In genomic region chr21:37074195-37074510, GRCh38 we compare ENCODE assay signal across 8 cellular contexts. TPM values are rescaled to one million over a fixed set of nuclear protein-coding genes. Genes with fewer than 3 reads are reported as not detected.
DNase-seq lines count a peak whose midpoint lies in the region; ATAC-seq, FAIRE-seq and TF ChIP-seq lines count a peak whose summit lies in the region.

No MANE protein-coding gene starts in this region.

- peak overlapping the region; percentile 92 to 97 (median 93) for H3K4me3 Mint-ChIP-seq in T-cell

- H3K4me3 ChIP-seq in A549 (peak overlapping the region; percentile 79), heart left ventricle (peak overlapping the region; percentile 67 to 96 (median 80)), skeletal muscle cell (ENCODE audit: low read depth, low read length) (peak overlapping the region; percentile 95)

- no peaks in the 10 kb centered on the region for H3K27me3 ChIP-seq in heart left ventricle

- ATAC-seq in A549 (peak in 1 of 2 experiments; percentile 26; a peak in 3 of 6 replicates), GM21825 (IDR thresholded peaks at IDR 0.05; ENCODE audit: unreplicated experiment) (peak; percentile 6), T-cell (replicated peaks in 1 of 4) (no peak), heart left ventricle (peak; percentile 2 to 15 (median 2)), GM18511 (IDR thresholded peaks at IDR 0.05; ENCODE audit: unreplicated experiment) (no peak), HG03571 (IDR thresholded peaks at IDR 0.05; ENCODE audit: unreplicated experiment) (no peak)

- intact Hi-C loops in heart left ventricle (cut with DNase I): loop anchor here in 4 of 10 donors (5.0 to 10.0 kb wide), 3 partner anchors 79 to 87 kb away; no protein-coding TSS in a partner anchor

- peak overlapping the region; percentile 95 to 96 for H3K27ac Mint-ChIP-seq in T-cell

- H3K36me3 Mint-ChIP-seq in T-cell: peaks cover 11% of the 10 kb centered on the region

- no peak for FAIRE-seq in A549 (lab: Jason Lieb, UNC)

- H3K27ac ChIP-seq in A549 (peak overlapping the region; percentile 95 to 99), heart left ventricle (peak overlapping the region in 11 of 12 donors; percentile 92 to 100 (median 99))

- H3K9me3 Mint-ChIP-seq in T-cell: peaks cover 0 to 3% (median 2%) of the 10 kb centered on the region in 3 donors

- POLR2A ChIA-PET in A549 (lab: Yijun Ruan, JAX): no interaction called here
- POLR2A ChIA-PET in T-cell (lab: Charles Lee): no interaction called here

- H3K4me1 Mint-ChIP-seq in T-cell: peaks cover 60 to 62% (median 61%) of the 10 kb centered on the region in 3 donors

- H3K4me1 ChIP-seq in A549 (peaks cover 8% of the 10 kb centered on the region; the same call in 2 of the 3 replicates), heart left ventricle (peaks cover 0 to 31% (median 18%) of the 10 kb centered on the region in 12 donors)

- no peaks in the 10 kb centered on the region for H3K9me3 ChIP-seq in A549
- peaks cover 0 to 13% (median 0%) of the 10 kb centered on the region in 12 donors for H3K9me3 ChIP-seq in heart left ventricle

- peak overlapping the region; percentile 84 for H3K4me2 ChIP-seq in A549

- TF ChIP-seq POLR2A in A549 (IDR thresholded peaks at IDR 0.05; ENCODE audit: low read length) (no peak), heart left ventricle (IDR thresholded peaks at IDR 0.05) (no peak)

- TF ChIP-seq EP300 in A549 (IDR thresholded peaks at IDR 0.05): no peak

- no peaks in the 10 kb centered on the region for H3K27me3 Mint-ChIP-seq in T-cell

- H3K36me3 ChIP-seq in heart left ventricle: peaks cover 0 to 9% (median 4%) of the 10 kb centered on the region in 9 donors

- DNase-seq in A549 (ENCODE audit: low read depth in 1 of 2, low spot score in 1 of 2) (peak in 1 of 2 experiments; percentile 4), T-cell (no peak), heart left ventricle (peak in 1 of 5 donors; percentile 43), skeletal muscle cell (ENCODE audit: low read depth) (no peak), LoVo (ENCODE audit: low spot score) (no peak)

- TF ChIP-seq RAD21 in A549 (conservative IDR thresholded peaks at IDR 0.05 in 1 of 2, IDR thresholded peaks at IDR 0.05 in 1 of 2): no peak

- TF ChIP-seq CTCF in A549 (IDR thresholded peaks at IDR 0.05): no peak
- TF ChIP-seq CTCF in heart left ventricle (IDR thresholded peaks at IDR 0.05): no peak

- WGBS in A549 (ENCODE audit: missing lambda C conversion rate): 0% methylated on average over 14 of the region's 14 CpGs
- WGBS in heart left ventricle, 4 donors: 3 to 6% (median 6%) methylated on average over 14 of the region's 14 CpGs

- CTCF ChIA-PET in A549 (lab: Yijun Ruan, JAX): interaction anchor here (0.6 kb wide), 1 partner anchor 93 kb away, joined by 3 read pairs; no protein-coding TSS in a partner anchor
- CTCF ChIA-PET in T-cell (lab: Charles Lee): no interaction called here

TF ChIP-seq in A549, 52 proteins besides CTCF, POLR2A, EP300 and RAD21:
- TF ChIP-seq E2F6 (IDR thresholded peaks at IDR 0.05; ENCODE audit: borderline replicate concordance, low read depth): no peak
- no peak for TF ChIP-seq RFX5 (IDR thresholded peaks at IDR 0.05)
- no peak for TF ChIP-seq RNF2 (IDR thresholded peaks at IDR 0.05; ENCODE audit: borderline replicate concordance, low read depth)
- TF ChIP-seq BHLHE40 (IDR thresholded peaks at IDR 0.05; ENCODE audit: low read depth, low read length): no peak
- TF ChIP-seq ZSCAN20 (CRISPR knock-in tag; IDR thresholded peaks at IDR 0.05): no peak
- TF ChIP-seq CHD2 (IDR thresholded peaks at IDR 0.05; ENCODE audit: low read length, partially characterized antibody): no peak
- no peak for TF ChIP-seq EHF (CRISPR knock-in tag; IDR thresholded peaks at IDR 0.05)
- TF ChIP-seq TP53 (CRISPR knock-in tag; IDR thresholded peaks at IDR 0.05): no peak
- TF ChIP-seq JUNB (IDR thresholded peaks at IDR 0.05): no peak
- TF ChIP-seq ZC3H11A (IDR thresholded peaks at IDR 0.05): no peak
- no peak for TF ChIP-seq FOXS1 (CRISPR knock-in tag; IDR thresholded peaks at IDR 0.05)
- no peak for TF ChIP-seq HOXA7 (CRISPR knock-in tag; IDR thresholded peaks at IDR 0.05)
- TF ChIP-seq SREBF2 (IDR thresholded peaks at IDR 0.05): no peak
- no peak for TF ChIP-seq RARB (CRISPR knock-in tag; IDR thresholded peaks at IDR 0.05)
- TF ChIP-seq CEBPB (IDR thresholded peaks at IDR 0.05): no peak
- TF ChIP-seq HMGXB4 (CRISPR knock-in tag; IDR thresholded peaks at IDR 0.05; ENCODE audit: borderline replicate concordance): no peak

RNA-seq across cellular contexts. Expression of gene TTC3, which starts 1.1 kb away (rescaled TPM):
- polyA plus RNA-seq in A549 (2011; rRNA removed) (56.1 and 62.2 TPM in 2 replicates), A549 (2017; fragmentation: RNase III; extraction: RNeasy Plus Mini Kit Qiagen cat#74134 plus additional on column Dnase treatment) (34.0 to 36.3 TPM (median 34.2 TPM) in 3 replicates), heart left ventricle (10 to 100 TPM; 15.2 to 26.5 TPM)
- 20.0 and 23.1 TPM in 2 replicates for polyA plus RNA-seq in A549 (2012; cell fraction: cytosol; rRNA removed)
- 28.9 and 32.4 TPM in 2 replicates for polyA plus RNA-seq in A549 (2012; cell fraction: nucleus; rRNA removed)
- 52.9 and 54.2 TPM in 2 replicates for polyA minus RNA-seq in A549 (2011; rRNA and poly(A)+ RNA removed)
- total RNA-seq in T-cell (100 to 1,000 TPM; 125 to 153 (median 139) TPM), heart left ventricle (10 to 100 TPM; 34.5 to 72.1 (median 46.8) TPM)

RNA-seq across cellular contexts. Expression of gene PIGP, which starts 1.3 kb away (rescaled TPM):
- 44.0 and 49.5 TPM in 2 replicates for polyA plus RNA-seq in A549 (2011; rRNA removed)
- 13.7 and 14.9 TPM in 2 replicates for polyA plus RNA-seq in A549 (2012; cell fraction: cytosol; rRNA removed)
- polyA plus RNA-seq in A549 (2012; cell fraction: nucleus; rRNA removed): 5.1 and 6.7 TPM in 2 replicates
- 14.8 to 18.9 TPM (median 15.9 TPM) in 3 replicates for polyA plus RNA-seq in A549 (2017; fragmentation: RNase III; extraction: RNeasy Plus Mini Kit Qiagen cat#74134 plus additional on column Dnase treatment)
- polyA minus RNA-seq in A549 (2011; rRNA and poly(A)+ RNA removed): 4.5 and 5.8 TPM in 2 replicates
- total RNA-seq in T-cell: 10 to 100 TPM; 10.3 to 19.3 (median 15.3) TPM
- total RNA-seq in heart left ventricle: 10 to 100 TPM; 30.7 to 44.9 (median 37.9) TPM
- polyA plus RNA-seq in heart left ventricle: 10 to 100 TPM; 32.1 to 33.4 TPM

Comparison
In these comparisons a context has a peak if more than half of its experiments do, and no peak if none do; other contexts are left out.
1. ATAC-seq: peak in GM21825 (single experiment) and heart left ventricle (4 of 4); none in T-cell (0 of 4), GM18511 (single experiment) and HG03571 (single experiment).
2. Peak in every context shown above with its lines, with median percentiles within 50 percentile points of each other: H3K4me3 ChIP-seq.